In genomic region chr10:6511347-6511746, GRCh38 we compare ENCODE assay signal across 18 cellular contexts.
"Had no signal": no experiment of that assay in that cellular context is flagged by ENCODE, and none has a peak within 500 bp of the region (broad histone marks: within the 10 kb centered on the region; RNA-seq: fewer than 3 reads in every experiment).

No MANE protein-coding gene starts in this region.

- H3K36me3 ChIP-seq: brain microvascular endothelial cell, gastroesophageal sphincter, SJCRH30, stomach, upper lobe of left lung had no signal

- H3K27me3 ChIP-seq: brain microvascular endothelial cell, gastroesophageal sphincter, SJCRH30, stomach, testis, upper lobe of left lung had no signal

- H3K9me3 ChIP-seq: gastroesophageal sphincter, heart right ventricle, SJCRH30, testis, upper lobe of left lung had no signal

- H3K27ac Mint-ChIP-seq: activated naive CD8-positive, alpha-beta T cell treated with anti-CD3 and anti-CD28 coated beads, Interleukin-2, amount 10 ng/mL, durations not matched to agents 7 days and 5 days had no signal

- ATAC-seq: gastroesophageal sphincter, heart right ventricle, left colon had no signal

- DNase-seq: activated CD4-positive, alpha-beta T cell treated with anti-CD3 and anti-CD28 coated beads for 1 hour; activated effector memory CD4-positive, alpha-beta T cell treated with anti-CD3 and anti-CD28 coated beads, Interleukin-2, amount 50 U/mL, for 16 hours; activated naive CD8-positive, alpha-beta T cell treated with anti-CD3 and anti-CD28 coated beads, Interleukin-2, amount 10 ng/mL, durations not matched to agents 7 days and 5 days; anterior cingulate cortex; brain microvascular endothelial cell; cerebellar nuclear complex; effector memory CD4-positive, alpha-beta T cell; heart right ventricle; left colon; SJCRH30; stimulated activated CD4-positive, alpha-beta T cell treated with anti-CD3 and anti-CD28 coated beads, Interleukin-4, amount 100 ng/mL, for 4 hours; stimulated activated CD8-positive, alpha-beta memory T cell treated with anti-CD3 and anti-CD28 coated beads, Interleukin-4, amount 100 ng/mL, for 48 hours; stomach; testis; upper lobe of left lung had no signal

- H3K4me1 ChIP-seq: heart right ventricle, stomach, testis, upper lobe of left lung had no signal

- H3K4me3 ChIP-seq: gastroesophageal sphincter, heart right ventricle, SJCRH30, skin epidermis, stomach, testis, upper lobe of left lung had no signal

- H3K27me3 Mint-ChIP-seq: activated naive CD8-positive, alpha-beta T cell treated with anti-CD3 and anti-CD28 coated beads, Interleukin-2, amount 10 ng/mL, durations not matched to agents 7 days and 5 days had no signal

- H3K27ac ChIP-seq: brain microvascular endothelial cell, heart right ventricle, SJCRH30, skin epidermis, stomach, testis, VCaP had no signal

- H3K4me3 Mint-ChIP-seq: activated naive CD8-positive, alpha-beta T cell treated with anti-CD3 and anti-CD28 coated beads, Interleukin-2, amount 10 ng/mL, durations not matched to agents 7 days and 5 days had no signal
